ENCODE assay signal across 12 cellular contexts in genomic region chr22:27488456-27489224, GRCh38.
DNase-seq lines count a peak whose midpoint lies in the region; ATAC-seq and TF ChIP-seq lines count a peak whose summit lies in the region.
"Had no signal": no experiment of that assay in that cellular context is flagged by ENCODE, and none has a peak within 500 bp of the region (broad histone marks: within the 10 kb centered on the region; RNA-seq: fewer than 3 reads in every experiment).

No MANE protein-coding gene starts in this region.

- TF ChIP-seq CTCF in progenitor cell of endocrine pancreas (IDR thresholded peaks at IDR 0.05; ENCODE audit: unreplicated experiment): no peak
- TF ChIP-seq CTCF in thyroid gland (IDR thresholded peaks at IDR 0.05): no peak
- TF ChIP-seq CTCF in endothelial cell (IDR thresholded peaks at IDR 0.05; ENCODE audit: unreplicated experiment): no peak

- intact Hi-C loops in left colon (cut with DNase I, micrococcal nuclease): no loop called here
- intact Hi-C loops in thyroid gland (cut with DNase I): no loop called here

- H3K27me3 Mint-ChIP-seq in progenitor cell of endocrine pancreas (no peaks in the 10 kb centered on the region), endothelial cell (ENCODE audit: unreplicated experiment) (peaks cover 2% of the 10 kb centered on the region)

- TF ChIP-seq POLR2A in thyroid gland (IDR thresholded peaks at IDR 0.05): no peak

- H3K27ac ChIP-seq in SJCRH30 (peak overlapping the region; percentile 34), thyroid gland (no peak overlapping the region)
- H3K27ac ChIP-seq: upper lobe of right lung had no signal

- H3K4me3 ChIP-seq in SJCRH30: no peak overlapping the region
- no peak overlapping the region for H3K4me3 ChIP-seq in thyroid gland (replicated peaks in 1 of 3)
- H3K4me3 ChIP-seq: upper lobe of right lung had no signal

- H3K9me3 ChIP-seq in SJCRH30 (replicated peaks): peaks cover 15% of the 10 kb centered on the region
- no peaks in the 10 kb centered on the region for H3K9me3 ChIP-seq in thyroid gland
- H3K9me3 ChIP-seq: upper lobe of right lung had no signal

- ATAC-seq in left colon (peak; percentile 62), HG02588 (IDR thresholded peaks at IDR 0.05; ENCODE audit: unreplicated experiment) (no peak), GM19328 (IDR thresholded peaks at IDR 0.05; ENCODE audit: unreplicated experiment) (no peak)
- ATAC-seq: natural killer cell had no signal

- 38 to 60% methylated on average over 11 to 12 of the region's 12 CpGs for WGBS in thyroid gland, 2 donors

- peaks cover 6% of the 10 kb centered on the region for H3K9me3 Mint-ChIP-seq in progenitor cell of endocrine pancreas (ENCODE audit: low read depth)
- H3K9me3 Mint-ChIP-seq in endothelial cell (ENCODE audit: unreplicated experiment): no peaks in the 10 kb centered on the region

- peaks cover 15% of the 10 kb centered on the region for H3K4me1 Mint-ChIP-seq in progenitor cell of endocrine pancreas (ENCODE audit: low read depth)
- H3K4me1 Mint-ChIP-seq in endothelial cell (ENCODE audit: unreplicated experiment): no peaks in the 10 kb centered on the region

- H3K36me3 ChIP-seq in SJCRH30: no peaks in the 10 kb centered on the region; the same call in 1 of the 2 replicates
- H3K36me3 ChIP-seq in thyroid gland: no peaks in the 10 kb centered on the region
- H3K36me3 ChIP-seq: upper lobe of right lung had no signal

- H3K4me3 Mint-ChIP-seq in progenitor cell of endocrine pancreas (ENCODE audit: low read depth) (no peak overlapping the region), endothelial cell (ENCODE audit: unreplicated experiment) (no peak overlapping the region)
- H3K4me3 Mint-ChIP-seq: natural killer cell had no signal

- H3K36me3 Mint-ChIP-seq in progenitor cell of endocrine pancreas (ENCODE audit: insufficient read depth): no peaks in the 10 kb centered on the region
- H3K36me3 Mint-ChIP-seq in endothelial cell (ENCODE audit: low read depth, unreplicated experiment): peaks cover 10% of the 10 kb centered on the region
- H3K36me3 Mint-ChIP-seq: natural killer cell had no signal

- DNase-seq in EH (ENCODE audit: low read depth): peak; percentile 46
- DNase-seq in SJCRH30: peak; percentile 81 to 87
- DNase-seq in left colon: peak; percentile 29 to 45
- DNase-seq in progenitor cell of endocrine pancreas (ENCODE audit: low spot score, unreplicated experiment): no peak
- no peak for DNase-seq in thyroid gland
- no peak for DNase-seq in endothelial cell (ENCODE audit: low spot score)
- DNase-seq: hypothalamus, natural killer cell, upper lobe of right lung had no signal

- H3K27me3 ChIP-seq in SJCRH30 (no peaks in the 10 kb centered on the region), thyroid gland (no peaks in the 10 kb centered on the region)
- H3K27me3 ChIP-seq: upper lobe of right lung had no signal

- H3K4me1 ChIP-seq in SJCRH30 (peaks cover 32% of the 10 kb centered on the region), thyroid gland (peaks cover 0 to 6% of the 10 kb centered on the region in 2 donors)
- H3K4me1 ChIP-seq: upper lobe of right lung had no signal

- H3K27ac Mint-ChIP-seq in progenitor cell of endocrine pancreas: peak overlapping the region; percentile 69
- H3K27ac Mint-ChIP-seq in endothelial cell (ENCODE audit: unreplicated experiment): no peak overlapping the region
- H3K27ac Mint-ChIP-seq: activated T-helper 2 cell treated with anti-CD3 and anti-CD28 coated beads, Interferon-gamma antibody, Interleukin-2, Interleukin-4, amounts not matched to agents 10 μg/mL and 5 μg/mL and 100 μg/mL, durations not matched to agents 14 hours and 24 hours and 36 hours; natural killer cell had no signal

Comparison
In these comparisons a context has a peak if more than half of its experiments do, and no peak if none do; other contexts are left out.
1. DNase-seq: peak in EH (single experiment), SJCRH30 (2 of 2) and left colon (2 of 2); none in progenitor cell of endocrine pancreas (single experiment), thyroid gland (0 of 2) and endothelial cell (single experiment).